In the genomic region with DNA sequence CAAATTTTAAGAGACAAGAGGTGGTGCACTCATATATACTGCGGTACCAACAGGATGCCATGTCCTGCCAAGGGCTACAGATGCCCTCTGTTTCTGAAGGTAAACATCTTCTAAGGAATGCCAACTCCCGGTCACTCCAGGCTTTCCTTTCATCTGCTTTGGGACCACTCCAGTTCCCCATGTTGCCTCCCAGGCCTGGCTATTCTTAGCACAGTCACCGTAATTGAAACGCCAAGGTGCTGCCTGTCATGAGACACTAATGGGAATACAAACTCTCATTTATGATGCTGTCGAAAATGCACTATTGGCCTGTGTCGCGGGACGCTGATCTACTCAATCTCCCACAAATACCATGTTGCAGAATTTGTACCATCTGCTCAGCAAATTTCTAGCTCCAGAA, we compare ENCODE assay signal across 15 cellular contexts.
DNase-seq lines count a peak whose midpoint lies in the region; ATAC-seq, FAIRE-seq and TF ChIP-seq lines count a peak whose summit lies in the region.
"Had no signal": no experiment of that assay in that cellular context is flagged by ENCODE, and none has a peak within 500 bp of the region (broad histone marks: within the 10 kb centered on the region; RNA-seq: fewer than 3 reads in every experiment).

No MANE protein-coding gene starts in this region.

- no peak for TF ChIP-seq CTCF in gastroesophageal sphincter (IDR thresholded peaks at IDR 0.05)

- 31 to 65% methylated on average over 8 of the region's 8 CpGs for WGBS in gastroesophageal sphincter (ENCODE audit: low coverage in 1 of 2), 2 donors

- no peak for TF ChIP-seq POLR2A in gastroesophageal sphincter (IDR thresholded peaks at IDR 0.05)

- peaks cover 11 to 88% (median 20%) of the 10 kb centered on the region in 3 donors for H3K4me1 ChIP-seq in gastroesophageal sphincter

- H3K27ac ChIP-seq in gastroesophageal sphincter, result peak overlapping the region in 3 of 4 donors; percentile 15 to 48 (median 43)
- H3K27ac ChIP-seq in substantia nigra (ENCODE audit: low read depth, low read length, poor library complexity, severe bottlenecking), result peak overlapping the region; percentile 18
- H3K27ac ChIP-seq: BLaER1 had no signal

- intact Hi-C loops in Right ventricle myocardium inferior (cut with DNase I) (no loop called here), cardiac septum (cut with DNase I) (loop anchor here (5.0 kb wide), 1 partner anchor 46 kb away; no protein-coding TSS in a partner anchor)

- H3K9me3 ChIP-seq in gastroesophageal sphincter, result no peaks in the 10 kb centered on the region
- H3K9me3 ChIP-seq: BLaER1 had no signal

- no peaks in the 10 kb centered on the region for H3K27me3 ChIP-seq in gastroesophageal sphincter
- H3K27me3 ChIP-seq: BLaER1 had no signal

- peaks cover 0 to 68% of the 10 kb centered on the region in 2 donors for H3K36me3 ChIP-seq in gastroesophageal sphincter
- H3K36me3 ChIP-seq: BLaER1 had no signal

- no peak for FAIRE-seq in HTR-8/SVneo (lab: Jason Lieb, UNC)
- FAIRE-seq: RCC 7860 had no signal

- no peak for TF ChIP-seq EP300 in gastroesophageal sphincter (IDR thresholded peaks at IDR 0.05)

- no peak for DNase-seq in Right ventricle myocardium inferior (ENCODE audit: missing footprints)
- no peak for DNase-seq in cardiac septum (ENCODE audit: low spot score)
- peak; percentile 60 for DNase-seq in medulla oblongata (ENCODE audit: extremely low spot score)
- peak in 7 of 49 donors; percentile 12 to 69 (median 21) for DNase-seq in substantia nigra (lab: John Stamatoyannopoulos, UW)
- no peak for DNase-seq in HTR-8/SVneo (ENCODE audit: insufficient read length, low spot score)
- DNase-seq: 8988T, HCEC 1CT, NCI-H1092, NCI-H510A, SIG-M5 had no signal

- no peak overlapping the region for H3K4me3 ChIP-seq in gastroesophageal sphincter
- H3K4me3 ChIP-seq: BLaER1 had no signal

- peak; percentile 74 for ATAC-seq in Right ventricle myocardium inferior
- no peak for ATAC-seq in gastroesophageal sphincter
- no peak for ATAC-seq in HG02973 (IDR thresholded peaks at IDR 0.05; ENCODE audit: unreplicated experiment)
- no peak for ATAC-seq in GM21390 (IDR thresholded peaks at IDR 0.05; ENCODE audit: unreplicated experiment)
